8 cellular contexts compared by ENCODE assay signal in genomic region chr5:65481171-65481575, GRCh38. TPM values are rescaled to one million over a fixed set of nuclear protein-coding genes. Genes with fewer than 3 reads are reported as not detected.
DNase-seq lines count a peak whose midpoint lies in the region; ATAC-seq and TF ChIP-seq lines count a peak whose summit lies in the region.

No MANE protein-coding gene starts in this region.

- H4K8ac ChIP-seq in IMR-90 (ENCODE audit: low read depth in 2 of 2, low read length in 2 of 2), result peak overlapping the region; percentile 68 to 83

- H3K4me1 ChIP-seq in IMR-90 (ENCODE audit: control insufficient read depth, insufficient read depth, low read length) (peaks cover 2% of the 10 kb centered on the region; the same call in 1 of the 2 replicates), ectodermal cell (ENCODE audit: control insufficient read depth, insufficient read depth, low read length) (peaks cover 7% of the 10 kb centered on the region)

- H3K9me1 ChIP-seq in IMR-90 (ENCODE audit: insufficient read depth, low read length), result no peaks in the 10 kb centered on the region

- H3K4me3 ChIP-seq in IMR-90 (ENCODE audit: insufficient read depth, low read depth, low read length), result peak overlapping the region; percentile 88
- H3K4me3 ChIP-seq in ectodermal cell (ENCODE audit: insufficient read depth, low read depth, low read length), result peak overlapping the region; percentile 36

- H3K56ac ChIP-seq in IMR-90 (ENCODE audit: extremely low read depth, insufficient read depth, low read length), result peak overlapping the region; percentile 91

- peak overlapping the region; percentile 27 for H3K18ac ChIP-seq in IMR-90 (ENCODE audit: low read depth, low read length)

- TF ChIP-seq RAD21 in IMR-90 (IDR thresholded peaks at IDR 0.05; ENCODE audit: low read length), result no peak

- H3K27ac Mint-ChIP-seq in activated naive CD4-positive, alpha-beta T cell treated with anti-CD3 and anti-CD28 coated beads, Interleukin-2, amount 50 U/mL, for 24 hours, result peak overlapping the region; percentile 97
- H3K27ac Mint-ChIP-seq in neural crest cell (ENCODE audit: unreplicated experiment), result peak overlapping the region; percentile 96

- no peak overlapping the region for H2AK5ac ChIP-seq in IMR-90 (ENCODE audit: low read depth, low read length)

- no CpG with 5 or more reads among the region's 7 CpGs for WGBS in IMR-90 (ENCODE audit: extremely low coverage in 2 of 2, insufficient read length in 1 of 2), 2 experiments
- WGBS in ectodermal cell, 2 experiments, result 8 to 10% methylated on average over 7 of the region's 7 CpGs

- H3K9me3 ChIP-seq in IMR-90 (ENCODE audit: control insufficient read depth, insufficient read depth, low read length) (no peaks in the 10 kb centered on the region), ectodermal cell (ENCODE audit: control insufficient read depth, low read length) (no peaks in the 10 kb centered on the region)

- peak overlapping the region; percentile 28; the same call in 1 of the 2 replicates for H2BK20ac ChIP-seq in IMR-90 (ENCODE audit: low read depth, low read length)

- in situ Hi-C loops in IMR-90 (cut with MboI; ENCODE audit: low sequenced_read_pairs), result loop anchor here (5.0 to 10.0 kb wide), 5 partner anchors 284 to 846 kb away; no protein-coding TSS in a partner anchor

- H3K4me2 ChIP-seq in IMR-90 (ENCODE audit: low read depth, low read length), result peak overlapping the region; percentile 100

- peak overlapping the region; percentile 83; the same call in 1 of the 2 replicates for H4K5ac ChIP-seq in IMR-90 (ENCODE audit: low read depth, low read length)

- H2BK5ac ChIP-seq in IMR-90 (ENCODE audit: low read depth, low read length, poor library complexity, severe bottlenecking), result peak overlapping the region; percentile 98

- TF ChIP-seq CTCF in IMR-90 (conservative IDR thresholded peaks at IDR 0.05; ENCODE audit: low read depth, low read length) (no peak), neural crest cell (conservative IDR thresholded peaks at IDR 0.05) (no peak)

- no peaks in the 10 kb centered on the region for H3K9me3 Mint-ChIP-seq in activated naive CD4-positive, alpha-beta T cell treated with anti-CD3 and anti-CD28 coated beads, Interleukin-2, amount 50 U/mL, for 24 hours
- no peaks in the 10 kb centered on the region for H3K9me3 Mint-ChIP-seq in neural crest cell

- no peaks in the 10 kb centered on the region for H3K36me3 Mint-ChIP-seq in activated naive CD4-positive, alpha-beta T cell treated with anti-CD3 and anti-CD28 coated beads, Interleukin-2, amount 50 U/mL, for 24 hours
- no peaks in the 10 kb centered on the region for H3K36me3 Mint-ChIP-seq in neural crest cell (ENCODE audit: low read depth)

- peak overlapping the region; percentile 91 for H4K91ac ChIP-seq in IMR-90 (ENCODE audit: insufficient read depth, low read depth, low read length)

- peak overlapping the region; percentile 86 for H2BK120ac ChIP-seq in IMR-90 (ENCODE audit: low read depth, low read length)

- no peak overlapping the region for H2BK15ac ChIP-seq in IMR-90 (ENCODE audit: low read depth, low read length)

- peak overlapping the region; percentile 79 for H3K14ac ChIP-seq in IMR-90 (replicated peaks; ENCODE audit: low read depth, low read length)

- no peak for DNase-seq in activated naive CD4-positive, alpha-beta T cell treated with Interleukin-2 at 50 U/mL for 16 hours
- DNase-seq in IMR-90 (no peak), neural crest cell (ENCODE audit: low read depth, low spot score) (no peak), SK-N-DZ (ENCODE audit: low spot score) (no peak), NOMO-1 treated with dmso at 0.1 percent for 144 hours (lab: John Stamatoyannopoulos, UW; ENCODE audit: unreplicated experiment) (no peak), NCI-H2196 treated with DMSO at 0.1 percent for 48 hours (lab: John Stamatoyannopoulos, UW; ENCODE audit: unreplicated experiment) (no peak)

- no peak overlapping the region for H3K4me3 Mint-ChIP-seq in activated naive CD4-positive, alpha-beta T cell treated with anti-CD3 and anti-CD28 coated beads, Interleukin-2, amount 50 U/mL, for 24 hours
- H3K4me3 Mint-ChIP-seq in neural crest cell, result no peak overlapping the region

- H3K79me1 ChIP-seq in IMR-90 (ENCODE audit: low read depth in 1 of 2, low read length in 2 of 2), result peaks cover under 1 to 10% of the 10 kb centered on the region in 2 experiments; a peak in 3 of 4 replicates

- H3K27ac ChIP-seq in IMR-90 (ENCODE audit: insufficient read depth, low read length), result peak overlapping the region; percentile 44
- peak overlapping the region; percentile 83 for H3K27ac ChIP-seq in ectodermal cell (ENCODE audit: insufficient read depth, low read depth, low read length, poor library complexity, severe bottlenecking)

- peak overlapping the region; percentile 20 for H2AK9ac ChIP-seq in IMR-90 (replicated peaks; ENCODE audit: low read depth, low read length, poor library complexity)

- H2AFZ ChIP-seq in IMR-90 (replicated peaks; ENCODE audit: low read length, poor library complexity), result peak overlapping the region; percentile 69

- TSS peak; percentile 48 for BruUV-seq in IMR-90 (replicated peaks; lab: Mats Ljungman, UMichigan)

- POLR2A ChIA-PET in IMR-90 (lab: Charles Lee; ENCODE audit: unreplicated experiment), result interaction anchor here (0.6 to 1.3 kb wide), 3 partner anchors 16 to 281 kb away, joined by 3 to 9 read pairs (median 4); no protein-coding TSS in a partner anchor

- H3K4me1 Mint-ChIP-seq in activated naive CD4-positive, alpha-beta T cell treated with anti-CD3 and anti-CD28 coated beads, Interleukin-2, amount 50 U/mL, for 24 hours, result peaks cover 8% of the 10 kb centered on the region
- peaks cover 21% of the 10 kb centered on the region for H3K4me1 Mint-ChIP-seq in neural crest cell

- dilution Hi-C loops in IMR-90 (cut with HindIII; ENCODE audit: low sequenced_read_pairs, unreplicated experiment), result no loop called here

- H3K27me3 ChIP-seq in IMR-90 (ENCODE audit: control insufficient read depth, insufficient read depth, low read length) (no peaks in the 10 kb centered on the region), ectodermal cell (ENCODE audit: control insufficient read depth, insufficient read depth, low read length, poor library complexity, severe bottlenecking) (no peaks in the 10 kb centered on the region)

- H4K20me1 ChIP-seq in IMR-90 (ENCODE audit: insufficient read depth, low read length), result no peaks in the 10 kb centered on the region

- ATAC-seq in IMR-90 (ENCODE audit: low read depth), result peak; percentile 6

- no peaks in the 10 kb centered on the region for H3K27me3 Mint-ChIP-seq in activated naive CD4-positive, alpha-beta T cell treated with anti-CD3 and anti-CD28 coated beads, Interleukin-2, amount 50 U/mL, for 24 hours
- no peaks in the 10 kb centered on the region for H3K27me3 Mint-ChIP-seq in neural crest cell (ENCODE audit: low read depth)

- H3K4ac ChIP-seq in IMR-90 (ENCODE audit: low read depth, low read length), result peak overlapping the region; percentile 68

- peak overlapping the region; percentile 97 for H3K9ac ChIP-seq in IMR-90 (ENCODE audit: low read depth, low read length)

- intact Hi-C loops in IMR-90 (cut with micrococcal nuclease), result loop anchor here (1.0 to 5.0 kb wide), 3 partner anchors 282 to 339 kb away; no protein-coding TSS in a partner anchor

- H3K23ac ChIP-seq in IMR-90 (ENCODE audit: low read depth, low read length), result peak overlapping the region; percentile 49; the same call in 1 of the 2 replicates

- CTCF ChIA-PET in IMR-90 (lab: Yijun Ruan, JAX), result interaction anchor here (1.1 to 1.2 kb wide), 2 partner anchors 522 to 837 kb away, joined by 3 to 7 read pairs; no protein-coding TSS in a partner anchor

- TF ChIP-seq POLR2A in IMR-90 (IDR thresholded peaks at IDR 0.05; ENCODE audit: low read depth, low read length), result no peak

- H3K36me3 ChIP-seq in IMR-90 (ENCODE audit: control insufficient read depth, insufficient read depth, low read length) (no peaks in the 10 kb centered on the region), ectodermal cell (ENCODE audit: control insufficient read depth, insufficient read depth, low read length) (no peaks in the 10 kb centered on the region)

TF ChIP-seq in IMR-90, 13 proteins besides CTCF, POLR2A, EP300 and RAD21 (continues in another document):
- TF ChIP-seq BHLHE40 (IDR thresholded peaks at IDR 0.05; ENCODE audit: low read depth, low read length), result no peak
- TF ChIP-seq SMC3 (IDR thresholded peaks at IDR 0.05; ENCODE audit: low read depth, low read length), result no peak
- no peak for TF ChIP-seq RCOR1 (IDR thresholded peaks at IDR 0.05; ENCODE audit: insufficient replicate concordance, low read length)
- TF ChIP-seq MAFK (IDR thresholded peaks at IDR 0.05; ENCODE audit: low read depth, low read length), result no peak
- TF ChIP-seq, protein P1, sequence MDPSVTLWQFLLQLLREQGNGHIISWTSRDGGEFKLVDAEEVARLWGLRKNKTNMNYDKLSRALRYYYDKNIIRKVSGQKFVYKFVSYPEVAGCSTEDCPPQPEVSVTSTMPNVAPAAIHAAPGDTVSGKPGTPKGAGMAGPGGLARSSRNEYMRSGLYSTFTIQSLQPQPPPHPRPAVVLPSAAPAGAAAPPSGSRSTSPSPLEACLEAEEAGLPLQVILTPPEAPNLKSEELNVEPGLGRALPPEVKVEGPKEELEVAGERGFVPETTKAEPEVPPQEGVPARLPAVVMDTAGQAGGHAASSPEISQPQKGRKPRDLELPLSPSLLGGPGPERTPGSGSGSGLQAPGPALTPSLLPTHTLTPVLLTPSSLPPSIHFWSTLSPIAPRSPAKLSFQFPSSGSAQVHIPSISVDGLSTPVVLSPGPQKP (IDR thresholded peaks at IDR 0.05; ENCODE audit: borderline replicate concordance, low read depth, low read length), result no peak
- no peak for TF ChIP-seq CEBPB (IDR thresholded peaks at IDR 0.05; ENCODE audit: low read depth, low read length)
- TF ChIP-seq RFX5 (IDR thresholded peaks at IDR 0.05; ENCODE audit: low read depth, low read length), result no peak
- TF ChIP-seq FOS (IDR thresholded peaks at IDR 0.05; ENCODE audit: low read depth, low read length), result no peak
- TF ChIP-seq NFE2L2 (IDR thresholded peaks at IDR 0.05; ENCODE audit: low read depth, low read length), result no peak
- no peak; the same call in 1 of the 2 replicates for TF ChIP-seq CHD1 (IDR thresholded peaks at IDR 0.05; ENCODE audit: low read depth, low read length)
- TF ChIP-seq MAZ (IDR thresholded peaks at IDR 0.05; ENCODE audit: borderline replicate concordance, low read depth, low read length), result no peak

RNA-seq across cellular contexts. Expression of gene ADAMTS6, which starts 0.5 kb away (rescaled TPM):
- total RNA-seq in IMR-90 (2012; rRNA removed), result 160 and 173 TPM in 2 replicates
- 21.0 and 23.9 TPM in 2 replicates for polyA plus RNA-seq in IMR-90 (2012; rRNA removed)
- 6.9 and 9.7 TPM in 2 replicates for polyA plus RNA-seq in IMR-90 (2012; cell fraction: cytosol; rRNA removed)
- 89.0 and 171 TPM in 2 replicates for polyA plus RNA-seq in IMR-90 (2012; cell fraction: nucleus; rRNA removed; ENCODE audit: low replicate concordance)
- 3.6 TPM for polyA plus RNA-seq in ectodermal cell (2013, experiment 1 of 4)
- 4.7 TPM for polyA plus RNA-seq in ectodermal cell (2013, experiment 2 of 4)
- 5.6 TPM for polyA plus RNA-seq in ectodermal cell (2013, experiment 3 of 4)
- polyA plus RNA-seq in ectodermal cell (2013, experiment 4 of 4), result 2.6 TPM
- 7.1 and 8.2 TPM in 2 replicates for total RNA-seq in neural crest cell
- polyA plus RNA-seq in SK-N-DZ (2014; cell fraction: cytosol; rRNA removed), result 0.55 and 0.65 TPM in 2 replicates
- 1.6 and 3.3 TPM in 2 replicates for polyA plus RNA-seq in SK-N-DZ (2014; cell fraction: nucleus; rRNA removed)

Comparison
In these comparisons a context has a peak if more than half of its experiments do, and no peak if none do; other contexts are left out.
1. RNA of gene ADAMTS6, which starts 0.5 kb away (total RNA-seq): 160 to 173 TPM in IMR-90; 7.1 to 8.2 TPM in neural crest cell; every median in the first group is over 10 times any median in the second.